32 cellular contexts compared by ENCODE assay signal in genomic region chr17:58301504-58302150, GRCh38. TPM values are rescaled to one million over a fixed set of nuclear protein-coding genes. Genes with fewer than 3 reads are reported as not detected.
A peak's percentile ranks its signal among the peaks of the same experiment; 100 is the strongest.
DNase-seq lines count a peak whose midpoint lies in the region; ATAC-seq and TF ChIP-seq lines count a peak whose summit lies in the region.
"Had no signal": no experiment of that assay in that cellular context is flagged by ENCODE, and none has a peak within 500 bp of the region (broad histone marks: within the 10 kb centered on the region; RNA-seq: fewer than 3 reads in every experiment).

No MANE protein-coding gene starts in this region.

- POLR2A ChIA-PET in T-cell (lab: Charles Lee) (no interaction called here), MCF 10A (lab: Yijun Ruan, JAX) (no interaction called here)

- no peaks in the 10 kb centered on the region for H3K9me3 Mint-ChIP-seq in activated naive CD4-positive, alpha-beta T cell treated with anti-CD3 and anti-CD28 coated beads for 36 hours
- no peaks in the 10 kb centered on the region for H3K9me3 Mint-ChIP-seq in activated naive CD4-positive, alpha-beta T cell treated with anti-CD3 and anti-CD28 coated beads, Interleukin-2, amount 10 ng/mL, durations not matched to agents 7 days and 5 days
- H3K9me3 Mint-ChIP-seq in T-cell, result no peaks in the 10 kb centered on the region
- no peaks in the 10 kb centered on the region for H3K9me3 Mint-ChIP-seq in MCF 10A (ENCODE audit: unreplicated experiment)
- H3K9me3 Mint-ChIP-seq: activated naive CD8-positive, alpha-beta T cell treated with anti-CD3 and anti-CD28 coated beads, Interleukin-2, amount 50 U/mL, for 24 hours; activated T-cell treated with anti-CD3 and anti-CD28 coated beads, Interleukin-2, amount 50 U/mL, for 24 hours; effector memory CD8-positive, alpha-beta T cell; natural killer cell had no signal

- CTCF ChIA-PET in activated naive CD4-positive, alpha-beta T cell treated with anti-CD3 and anti-CD28 coated beads for 36 hours (lab: Charles Lee), result no interaction called here
- CTCF ChIA-PET in activated naive CD4-positive, alpha-beta T cell treated with anti-CD3 and anti-CD28 coated beads, Interleukin-2, amount 10 ng/mL, durations not matched to agents 7 days and 5 days (lab: Charles Lee), result interaction anchor here (1.3 kb wide), 1 partner anchor 102 kb away, joined by 3 read pairs; no protein-coding TSS in a partner anchor
- CTCF ChIA-PET in T-cell (lab: Charles Lee), result interaction anchor here in 1 of 2 donors (0.6 kb wide), 1 partner anchor 116 kb away, joined by 3 read pairs; the partner anchor contains the start of gene RNF43
- CTCF ChIA-PET in MCF 10A (lab: Yijun Ruan, JAX), result interaction anchor here (0.5 to 0.7 kb wide), 2 partner anchors 16 to 126 kb away, joined by 5 read pairs; no protein-coding TSS in a partner anchor

- intact Hi-C loops in activated naive CD4-positive, alpha-beta T cell treated with anti-CD3 and anti-CD28 coated beads for 36 hours (cut with micrococcal nuclease), result no loop called here
- intact Hi-C loops in MCF 10A (cut with micrococcal nuclease), result no loop called here

- H3K4me3 Mint-ChIP-seq in activated naive CD4-positive, alpha-beta T cell treated with anti-CD3 and anti-CD28 coated beads for 36 hours, result no peak overlapping the region
- no peak overlapping the region for H3K4me3 Mint-ChIP-seq in activated naive CD4-positive, alpha-beta T cell treated with anti-CD3 and anti-CD28 coated beads, Interleukin-2, amount 10 ng/mL, durations not matched to agents 7 days and 5 days
- H3K4me3 Mint-ChIP-seq in T-cell (no peak overlapping the region), MCF 10A (ENCODE audit: unreplicated experiment) (no peak overlapping the region)
- H3K4me3 Mint-ChIP-seq: activated naive CD8-positive, alpha-beta T cell treated with anti-CD3 and anti-CD28 coated beads, Interleukin-2, amount 50 U/mL, for 24 hours; activated T-cell treated with anti-CD3 and anti-CD28 coated beads, Interleukin-2, amount 50 U/mL, for 24 hours; CD4-positive, CD25-positive, alpha-beta regulatory T cell; effector memory CD8-positive, alpha-beta T cell; natural killer cell had no signal

- no peaks in the 10 kb centered on the region for H3K36me3 Mint-ChIP-seq in activated naive CD4-positive, alpha-beta T cell treated with anti-CD3 and anti-CD28 coated beads for 36 hours (ENCODE audit: low read depth)
- H3K36me3 Mint-ChIP-seq in activated naive CD4-positive, alpha-beta T cell treated with anti-CD3 and anti-CD28 coated beads, Interleukin-2, amount 10 ng/mL, durations not matched to agents 7 days and 5 days, result peaks cover 5% of the 10 kb centered on the region
- no peaks in the 10 kb centered on the region for H3K36me3 Mint-ChIP-seq in T-cell
- no peaks in the 10 kb centered on the region for H3K36me3 Mint-ChIP-seq in MCF 10A (ENCODE audit: insufficient read depth, unreplicated experiment)
- H3K36me3 Mint-ChIP-seq: natural killer cell had no signal

- ATAC-seq in RWPE2 (ENCODE audit: low read depth) (no peak), GM21526 (IDR thresholded peaks at IDR 0.05; ENCODE audit: low FRiP score, unreplicated experiment) (no peak), T-cell (replicated peaks in 1 of 4) (no peak)
- ATAC-seq: activated naive CD8-positive, alpha-beta T cell treated with anti-CD3 and anti-CD28 coated beads, Interleukin-2, amount 50 U/mL, for 24 hours; effector memory CD8-positive, alpha-beta T cell; lower lobe of right lung; natural killer cell; PC-3 had no signal

- H3K27ac ChIP-seq in RWPE2 (ENCODE audit: poor library complexity, severe bottlenecking), result no peak overlapping the region
- H3K27ac ChIP-seq: cardiac muscle cell, coronary artery, KMS-11, lower lobe of right lung, transverse colon had no signal

- peaks cover 3% of the 10 kb centered on the region for H3K27me3 ChIP-seq in RWPE2 (ENCODE audit: insufficient read depth, poor library complexity, severe bottlenecking)
- H3K27me3 ChIP-seq: cardiac muscle cell, transverse colon had no signal

- no peak overlapping the region for H3K27ac Mint-ChIP-seq in activated naive CD4-positive, alpha-beta T cell treated with anti-CD3 and anti-CD28 coated beads for 36 hours
- H3K27ac Mint-ChIP-seq in activated naive CD4-positive, alpha-beta T cell treated with anti-CD3 and anti-CD28 coated beads, Interleukin-2, amount 10 ng/mL, durations not matched to agents 7 days and 5 days, result no peak overlapping the region
- no peak overlapping the region for H3K27ac Mint-ChIP-seq in T-cell
- no peak overlapping the region for H3K27ac Mint-ChIP-seq in MCF 10A (ENCODE audit: low read depth, unreplicated experiment)
- H3K27ac Mint-ChIP-seq: activated naive CD8-positive, alpha-beta T cell treated with anti-CD3 and anti-CD28 coated beads, Interleukin-2, amount 50 U/mL, for 24 hours; activated T-cell treated with anti-CD3 and anti-CD28 coated beads, Interleukin-2, amount 50 U/mL, for 24 hours; CD4-positive, CD25-positive, alpha-beta regulatory T cell had no signal

- no peaks in the 10 kb centered on the region for H3K27me3 Mint-ChIP-seq in activated naive CD4-positive, alpha-beta T cell treated with anti-CD3 and anti-CD28 coated beads for 36 hours (ENCODE audit: low read depth)
- H3K27me3 Mint-ChIP-seq in activated naive CD4-positive, alpha-beta T cell treated with anti-CD3 and anti-CD28 coated beads, Interleukin-2, amount 10 ng/mL, durations not matched to agents 7 days and 5 days, result peaks cover 7% of the 10 kb centered on the region
- H3K27me3 Mint-ChIP-seq in T-cell, result no peaks in the 10 kb centered on the region
- peaks cover 63% of the 10 kb centered on the region for H3K27me3 Mint-ChIP-seq in MCF 10A (ENCODE audit: insufficient read depth, unreplicated experiment)
- H3K27me3 Mint-ChIP-seq: activated naive CD8-positive, alpha-beta T cell treated with anti-CD3 and anti-CD28 coated beads, Interleukin-2, amount 50 U/mL, for 24 hours; activated T-cell treated with anti-CD3 and anti-CD28 coated beads, Interleukin-2, amount 50 U/mL, for 24 hours; effector memory CD8-positive, alpha-beta T cell had no signal

- no peak for TF ChIP-seq CTCF in RWPE2 (IDR thresholded peaks at IDR 0.05; ENCODE audit: poor library complexity, severe bottlenecking)
- no peak for TF ChIP-seq CTCF in MCF 10A (IDR thresholded peaks at IDR 0.05; ENCODE audit: unreplicated experiment)

- no peak overlapping the region for H3K4me3 ChIP-seq in RWPE2 (ENCODE audit: severe bottlenecking)
- H3K4me3 ChIP-seq: cardiac muscle cell, coronary artery, lower lobe of right lung, transverse colon had no signal

- no TSS peak for BruUV-seq in MCF 10A (replicated peaks; lab: Mats Ljungman, UMichigan)

- peak; percentile 3 for DNase-seq in activated naive CD4-positive, alpha-beta T cell treated with anti-CD3 and anti-CD28 coated beads for 36 hours
- DNase-seq in activated naive CD4-positive, alpha-beta T cell treated with anti-CD3 and anti-CD28 coated beads, Interleukin-2, amount 10 ng/mL, durations not matched to agents 7 days and 5 days, result no peak
- DNase-seq in RWPE2 (ENCODE audit: low spot score) (peak; percentile 34), islet precursor cell (peak; percentile 43), ureter (ENCODE audit: low spot score) (peak; percentile 35), T-cell (no peak), MCF 10A (ENCODE audit: unreplicated experiment) (no peak)
- DNase-seq: activated CD4-positive, alpha-beta T cell treated with anti-CD3 and anti-CD28 coated beads for 1 hour; activated gamma-delta T cell; activated naive CD8-positive, alpha-beta T cell treated with anti-CD3 and anti-CD28 coated beads, Interleukin-2, amount 50 U/mL, for 24 hours; activated T-cell treated with anti-CD3 and anti-CD28 coated beads, Interleukin-2, amount 50 U/mL, for 24 hours; Calu3; CD4-positive, CD25-positive, alpha-beta regulatory T cell; effector memory CD8-positive, alpha-beta T cell; natural killer cell; NCI-H1436; NCI-H2081; NCI-H526; occipital lobe; PC-3; SHP77; stimulated activated CD4-positive, alpha-beta T cell treated with anti-CD3 and anti-CD28 coated beads, Interleukin-15, amount 100 ng/mL, for 24 hours; stimulated activated CD4-positive, alpha-beta T cell treated with anti-CD3 and anti-CD28 coated beads, Interleukin-4, amount 100 ng/mL, for 4 hours; T-helper 2 cell; transverse colon had no signal

- no peaks in the 10 kb centered on the region for H3K36me3 ChIP-seq in RWPE2 (ENCODE audit: low read depth)
- H3K36me3 ChIP-seq: cardiac muscle cell, lower lobe of right lung, transverse colon had no signal

- H3K9me3 ChIP-seq in RWPE2 (ENCODE audit: severe bottlenecking), result no peaks in the 10 kb centered on the region
- H3K9me3 ChIP-seq: lower lobe of right lung, transverse colon had no signal

- H3K4me1 Mint-ChIP-seq in activated naive CD4-positive, alpha-beta T cell treated with anti-CD3 and anti-CD28 coated beads for 36 hours (ENCODE audit: low read depth), result no peaks in the 10 kb centered on the region
- no peaks in the 10 kb centered on the region for H3K4me1 Mint-ChIP-seq in activated naive CD4-positive, alpha-beta T cell treated with anti-CD3 and anti-CD28 coated beads, Interleukin-2, amount 10 ng/mL, durations not matched to agents 7 days and 5 days
- H3K4me1 Mint-ChIP-seq in T-cell (peaks cover 0 to 6% (median 5%) of the 10 kb centered on the region in 3 donors), MCF 10A (ENCODE audit: insufficient read depth, unreplicated experiment) (no peaks in the 10 kb centered on the region)
- H3K4me1 Mint-ChIP-seq: activated naive CD8-positive, alpha-beta T cell treated with anti-CD3 and anti-CD28 coated beads, Interleukin-2, amount 50 U/mL, for 24 hours had no signal

- no peaks in the 10 kb centered on the region for H3K4me1 ChIP-seq in RWPE2 (ENCODE audit: insufficient read depth, poor library complexity, severe bottlenecking)
- H3K4me1 ChIP-seq: lower lobe of right lung, transverse colon had no signal

RNA-seq across cellular contexts. Expression of gene MPO, which starts 20.9 kb away (rescaled TPM):
- not detected for total RNA-seq in activated naive CD4-positive, alpha-beta T cell treated with anti-CD3 and anti-CD28 coated beads for 36 hours
- total RNA-seq in ureter (0.23 TPM), T-cell (1 to 10 TPM in 4 of 5 donors, under 1 TPM in 1; 0.32 to 1.9 (median 1.1) TPM), MCF 10A (2022) (0.19 TPM in 1 of 2 replicates, not detected in the other)
- total RNA-seq: astrocyte; Calu3; cardiac muscle cell; CD4-positive, CD25-positive, alpha-beta regulatory T cell; epithelial cell of proximal tubule; occipital lobe; PC-3; transverse colon had no signal

RNA-seq across cellular contexts. Expression of gene TSPOAP1, which starts 27.0 kb away (rescaled TPM):
- 10 to 100 TPM; 18.5 to 20.0 TPM for total RNA-seq in activated naive CD4-positive, alpha-beta T cell treated with anti-CD3 and anti-CD28 coated beads for 36 hours
- total RNA-seq in ureter (21.0 TPM), T-cell (10 to 100 TPM; 15.6 to 62.7 (median 19.9) TPM), MCF 10A (2022) (not detected in 2 replicates)
- total RNA-seq: Calu3 had no signal

RNA-seq across cellular contexts. Expression of gene SUPT4H1, which starts 50.4 kb away (rescaled TPM):
- 10 to 100 TPM; 76.6 to 76.9 TPM for total RNA-seq in activated naive CD4-positive, alpha-beta T cell treated with anti-CD3 and anti-CD28 coated beads for 36 hours
- total RNA-seq in ureter, result 55.2 TPM
- 10 to 100 TPM; 40.5 to 77.3 (median 63.2) TPM for total RNA-seq in T-cell
- 63.4 and 90.8 TPM in 2 replicates for total RNA-seq in MCF 10A (2022)

Comparison
In these comparisons a context has a peak if more than half of its experiments do, and no peak if none do; other contexts are left out.
1. DNase-seq: peak in activated naive CD4-positive, alpha-beta T cell treated with anti-CD3 and anti-CD28 coated beads for 36 hours (single experiment), RWPE2 (single experiment), islet precursor cell (single experiment) and ureter (single experiment); none in activated naive CD4-positive, alpha-beta T cell treated with anti-CD3 and anti-CD28 coated beads, Interleukin-2, amount 10 ng/mL, durations not matched to agents 7 days and 5 days (single experiment), T-cell (0 of 34) and MCF 10A (single experiment).
2. RNA of gene TSPOAP1, which starts 27.0 kb away (total RNA-seq): 21.0 TPM in ureter (single experiment), 18.5 to 20.0 TPM in activated naive CD4-positive, alpha-beta T cell treated with anti-CD3 and anti-CD28 coated beads for 36 hours and 15.6 to 62.7 TPM in T-cell; not detected in MCF 10A; every median in the first group is over 10 times any median in the second.